8 cellular contexts compared by ENCODE assay signal in the genomic region with DNA sequence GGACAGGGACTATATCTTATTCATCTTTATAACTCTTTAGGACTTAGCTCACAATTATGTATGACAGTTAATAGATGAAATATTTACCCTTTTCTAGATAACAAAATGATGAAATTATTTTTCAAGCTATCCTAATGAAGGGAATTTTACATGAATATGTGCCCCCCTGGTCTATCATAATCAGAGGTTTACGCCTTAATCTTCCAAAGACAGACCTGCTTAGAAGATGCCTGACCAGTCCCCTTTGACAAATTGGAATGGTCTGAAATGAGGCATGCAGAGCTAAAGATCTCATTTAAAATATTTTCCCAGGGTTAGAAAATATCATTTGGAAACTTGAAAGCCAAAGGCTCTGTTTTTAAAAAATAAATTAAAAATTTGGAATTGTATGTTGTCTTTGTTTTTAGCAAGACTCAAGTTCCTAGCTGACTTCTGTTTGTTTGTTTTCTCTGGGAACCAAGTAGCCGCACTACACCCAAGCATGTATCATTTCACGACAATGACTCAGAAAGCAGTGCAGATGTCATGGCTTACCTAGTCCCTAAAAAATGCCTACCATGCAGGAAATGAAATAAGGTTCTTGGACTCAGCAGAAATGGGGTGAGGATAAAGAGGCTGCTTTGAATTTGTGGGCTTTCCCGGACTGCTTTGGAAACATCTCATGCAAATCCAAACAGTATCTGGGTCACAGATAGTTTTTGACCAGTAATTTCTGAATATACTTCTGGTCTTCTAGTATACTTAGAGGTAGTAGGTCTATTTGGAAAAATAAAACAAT.
A peak's percentile ranks its signal among the peaks of the same experiment; 100 is the strongest.
DNase-seq lines count a peak whose midpoint lies in the region; ATAC-seq and TF ChIP-seq lines count a peak whose summit lies in the region.

No MANE protein-coding gene starts in this region.

- H3K27ac ChIP-seq in PC-9: peak overlapping the region; percentile 63
- peak overlapping the region; percentile 85 for H3K27ac ChIP-seq in subcutaneous abdominal adipose tissue (ENCODE audit: low read depth, low read length)

- H3K9me3 ChIP-seq in PC-9 (ENCODE audit: insufficient read depth, low read depth) (peaks cover 12% of the 10 kb centered on the region; the same call in 1 of the 2 replicates), subcutaneous abdominal adipose tissue (ENCODE audit: control insufficient read depth in 5 of 5, low read length in 5 of 5) (no peaks in the 10 kb centered on the region)

- H3K79me2 ChIP-seq in PC-9 (ENCODE audit: low read depth): no peaks in the 10 kb centered on the region

- no peaks in the 10 kb centered on the region for H3K36me3 ChIP-seq in PC-9 (ENCODE audit: low read depth)
- H3K36me3 ChIP-seq in subcutaneous abdominal adipose tissue (ENCODE audit: control insufficient read depth in 5 of 5, insufficient read depth in 5 of 5, low read length in 5 of 5): no peaks in the 10 kb centered on the region

- H3K4me3 ChIP-seq in PC-9 (no peak overlapping the region), subcutaneous abdominal adipose tissue (ENCODE audit: low read depth in 1 of 5, low read length in 5 of 5) (no peak overlapping the region)

- H3F3A ChIP-seq in PC-9 (ENCODE audit: insufficient read depth, low read depth): no peaks in the 10 kb centered on the region

- no peak overlapping the region for H2AFZ ChIP-seq in PC-9

- no peak for TF ChIP-seq CTCF in PC-9 (conservative IDR thresholded peaks at IDR 0.05)

- peak overlapping the region; percentile 46 for H3K4me2 ChIP-seq in PC-9

- no peaks in the 10 kb centered on the region for H4K20me1 ChIP-seq in PC-9 (ENCODE audit: insufficient read depth)

- H3K9ac ChIP-seq in subcutaneous abdominal adipose tissue (ENCODE audit: low read length in 5 of 5): peak overlapping the region in 3 of 5 donors; percentile 49 to 80 (median 52)

- intact Hi-C loops in PC-9 (cut with micrococcal nuclease; ENCODE audit: unreplicated experiment): loop anchor here (1.0 kb wide), 2 partner anchors 26 to 458 kb away; a partner anchor contains a TSS

- BruUV-seq in PC-9 (replicated peaks; lab: Mats Ljungman, UMichigan): no TSS peak

- ATAC-seq in activated CD4-positive, CD25-positive, alpha-beta regulatory T cell treated with anti-CD3 and anti-CD28 coated beads, Interleukin-2, amount 50 U/mL, for 24 hours: peak; percentile 51 to 71
- peak; percentile 70 for ATAC-seq in HG02678 (IDR thresholded peaks at IDR 0.05; ENCODE audit: unreplicated experiment)

- POLR2A ChIA-PET in PC-9 (lab: Charles Lee; ENCODE audit: unreplicated experiment): interaction anchor here (0.6 to 0.7 kb wide), 2 partner anchors 80 to 671 kb away, joined by 5 to 7 read pairs; no protein-coding TSS in a partner anchor

- H3K4me1 ChIP-seq in PC-9 (replicated peaks; ENCODE audit: insufficient read depth): peaks cover 31% of the 10 kb centered on the region
- H3K4me1 ChIP-seq in subcutaneous abdominal adipose tissue (ENCODE audit: control insufficient read depth in 5 of 5, insufficient read depth in 5 of 5, low read length in 5 of 5): peaks cover 0 to 32% (median 17%) of the 10 kb centered on the region in 5 donors

- no peak for DNase-seq in activated CD4-positive, CD25-positive, alpha-beta regulatory T cell (lab: John Stamatoyannopoulos, UW)
- peak; percentile 65 to 95 for DNase-seq in PC-9
- DNase-seq in fibroblast of gingiva (ENCODE audit: low read depth): peak; percentile 98
- no peak for DNase-seq in DMS153 treated with DMSO at 0.1 percent for 48 hours (lab: John Stamatoyannopoulos, UW; ENCODE audit: unreplicated experiment)
- DNase-seq in KG1 (lab: John Stamatoyannopoulos, UW): no peak

- no peaks in the 10 kb centered on the region for H3K9me2 ChIP-seq in PC-9 (ENCODE audit: insufficient read depth)

- CTCF ChIA-PET in PC-9 (lab: Charles Lee): interaction anchor here (0.6 kb wide), 1 partner anchor 1102 kb away, joined by 3 read pairs; no protein-coding TSS in a partner anchor

- no peaks in the 10 kb centered on the region for H3K27me3 ChIP-seq in PC-9 (ENCODE audit: insufficient read depth, low read depth)
- no peaks in the 10 kb centered on the region for H3K27me3 ChIP-seq in subcutaneous abdominal adipose tissue (ENCODE audit: control insufficient read depth in 5 of 5, insufficient read depth in 4 of 5, low read length in 5 of 5)

Comparison
In these comparisons a context has a peak if more than half of its experiments do, and no peak if none do; other contexts are left out.
1. DNase-seq: peak in PC-9 (2 of 2) and fibroblast of gingiva (single experiment); none in activated CD4-positive, CD25-positive, alpha-beta regulatory T cell (0 of 4), DMS153 treated with DMSO at 0.1 percent for 48 hours (single experiment) and KG1 (single experiment).